ENCODE assay signal across 8 cellular contexts in genomic region chr4:81504685-81505598, GRCh38. TPM values are rescaled to one million over a fixed set of nuclear protein-coding genes. Genes with fewer than 3 reads are reported as not detected.
DNase-seq lines count a peak whose midpoint lies in the region; ATAC-seq and TF ChIP-seq lines count a peak whose summit lies in the region.

No MANE protein-coding gene starts in this region.

- H3K27ac ChIP-seq in foreskin keratinocyte: no peak overlapping the region

- ATAC-seq in GM19025 (IDR thresholded peaks at IDR 0.05; ENCODE audit: low read depth, unreplicated experiment): peak; percentile 34
- peak; percentile 49 for ATAC-seq in HG03521 (IDR thresholded peaks at IDR 0.05; ENCODE audit: unreplicated experiment)
- ATAC-seq in foreskin keratinocyte: peak; percentile 21

- TF ChIP-seq CTCF in foreskin keratinocyte (conservative IDR thresholded peaks at IDR 0.05): no peak
- TF ChIP-seq CTCF in GM10248 (IDR thresholded peaks at IDR 0.05; ENCODE audit: control extremely low read depth, extremely low read depth, low read depth, missing control alignments): no peak

- peak; percentile 20 to 40 for DNase-seq in activated CD8-positive, alpha-beta memory T cell treated with anti-CD3 and anti-CD28 coated beads for 1 hour (ENCODE audit: extremely low read depth in 1 of 2, low read depth in 1 of 2)
- DNase-seq in foreskin keratinocyte (no peak), NCI-H1048 (lab: John Stamatoyannopoulos, UW) (no peak), GM10248 (ENCODE audit: extremely low spot score) (no peak), NCI-H2081 (lab: John Stamatoyannopoulos, UW) (no peak)
- peak; percentile 76 for DNase-seq in stimulated activated CD4-positive, alpha-beta T cell treated with anti-CD3 and anti-CD28 coated beads, Interleukin-15, amount 100 ng/mL, for 24 hours

- no peaks in the 10 kb centered on the region for H3K27me3 ChIP-seq in foreskin keratinocyte

- CTCF ChIA-PET in GM10248 (lab: Yijun Ruan, JAX): no interaction called here

- no peaks in the 10 kb centered on the region for H3K4me1 ChIP-seq in foreskin keratinocyte

- POLR2A ChIA-PET in GM10248 (lab: Yijun Ruan, JAX): no interaction called here

RNA-seq across cellular contexts. Expression of gene RASGEF1B, which starts 33.2 kb away (rescaled TPM):
- total RNA-seq in foreskin keratinocyte: 0.56 and 0.65 TPM in 2 replicates
- 0.10 and 0.26 TPM in 2 replicates for polyA plus RNA-seq in foreskin keratinocyte

Comparison
In these comparisons a context has a peak if more than half of its experiments do, and no peak if none do; other contexts are left out.
1. DNase-seq: peak in activated CD8-positive, alpha-beta memory T cell treated with anti-CD3 and anti-CD28 coated beads for 1 hour (2 of 2) and stimulated activated CD4-positive, alpha-beta T cell treated with anti-CD3 and anti-CD28 coated beads, Interleukin-15, amount 100 ng/mL, for 24 hours (single experiment); none in foreskin keratinocyte (0 of 2), NCI-H1048 (single experiment), GM10248 (single experiment) and NCI-H2081 (0 of 2).
2. Peak in every context shown above with its lines, with median percentiles within 50 percentile points of each other: ATAC-seq.